1 cellular context compared by ENCODE assay signal in the genomic region with DNA sequence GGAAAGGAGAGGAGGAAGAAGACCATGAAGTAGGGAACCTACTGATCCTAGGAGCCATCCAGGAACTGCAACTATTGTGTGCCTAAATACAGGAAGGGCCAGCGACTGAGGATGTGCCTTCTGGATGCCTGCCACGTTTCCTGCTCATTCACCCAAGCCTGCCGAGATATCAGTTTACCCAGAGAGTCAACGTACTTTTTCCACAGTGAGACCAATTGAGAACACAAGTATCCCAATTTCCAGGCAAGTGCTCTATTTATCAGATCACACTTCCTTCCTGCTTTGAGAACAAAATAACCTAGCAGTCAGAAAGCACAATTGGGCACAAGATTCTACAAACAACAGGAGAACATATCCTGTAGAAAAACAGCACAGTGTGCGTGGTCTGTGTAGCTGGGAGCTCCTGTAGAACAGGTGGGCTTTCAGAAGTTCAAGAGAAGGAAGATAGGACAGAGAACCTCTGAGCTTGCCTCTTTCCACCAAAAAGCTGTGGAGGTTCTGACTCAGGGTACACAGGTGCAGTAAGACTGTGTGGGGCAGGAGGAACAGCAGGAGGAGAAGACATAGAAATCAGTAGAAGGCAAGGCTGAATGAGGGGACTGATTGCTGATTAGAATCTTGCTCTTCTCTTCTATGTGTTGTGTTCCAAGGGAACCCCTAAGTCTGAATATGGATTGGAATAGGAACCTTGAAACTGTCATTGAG.
TF ChIP-seq lines count a peak whose summit lies in the region.

No MANE protein-coding gene starts in this region.

TF ChIP-seq in SK-N-SH, 30 proteins besides CTCF, POLR2A, EP300 and RAD21 (continued from another document):
- TF ChIP-seq, protein P1, sequence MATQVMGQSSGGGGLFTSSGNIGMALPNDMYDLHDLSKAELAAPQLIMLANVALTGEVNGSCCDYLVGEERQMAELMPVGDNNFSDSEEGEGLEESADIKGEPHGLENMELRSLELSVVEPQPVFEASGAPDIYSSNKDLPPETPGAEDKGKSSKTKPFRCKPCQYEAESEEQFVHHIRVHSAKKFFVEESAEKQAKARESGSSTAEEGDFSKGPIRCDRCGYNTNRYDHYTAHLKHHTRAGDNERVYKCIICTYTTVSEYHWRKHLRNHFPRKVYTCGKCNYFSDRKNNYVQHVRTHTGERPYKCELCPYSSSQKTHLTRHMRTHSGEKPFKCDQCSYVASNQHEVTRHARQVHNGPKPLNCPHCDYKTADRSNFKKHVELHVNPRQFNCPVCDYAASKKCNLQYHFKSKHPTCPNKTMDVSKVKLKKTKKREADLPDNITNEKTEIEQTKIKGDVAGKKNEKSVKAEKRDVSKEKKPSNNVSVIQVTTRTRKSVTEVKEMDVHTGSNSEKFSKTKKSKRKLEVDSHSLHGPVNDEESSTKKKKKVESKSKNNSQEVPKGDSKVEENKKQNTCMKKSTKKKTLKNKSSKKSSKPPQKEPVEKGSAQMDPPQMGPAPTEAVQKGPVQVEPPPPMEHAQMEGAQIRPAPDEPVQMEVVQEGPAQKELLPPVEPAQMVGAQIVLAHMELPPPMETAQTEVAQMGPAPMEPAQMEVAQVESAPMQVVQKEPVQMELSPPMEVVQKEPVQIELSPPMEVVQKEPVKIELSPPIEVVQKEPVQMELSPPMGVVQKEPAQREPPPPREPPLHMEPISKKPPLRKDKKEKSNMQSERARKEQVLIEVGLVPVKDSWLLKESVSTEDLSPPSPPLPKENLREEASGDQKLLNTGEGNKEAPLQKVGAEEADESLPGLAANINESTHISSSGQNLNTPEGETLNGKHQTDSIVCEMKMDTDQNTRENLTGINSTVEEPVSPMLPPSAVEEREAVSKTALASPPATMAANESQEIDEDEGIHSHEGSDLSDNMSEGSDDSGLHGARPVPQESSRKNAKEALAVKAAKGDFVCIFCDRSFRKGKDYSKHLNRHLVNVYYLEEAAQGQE (IDR thresholded peaks at IDR 0.05; ENCODE audit: low read depth, low read length), result no peak
- TF ChIP-seq JUND (IDR thresholded peaks at IDR 0.05) (no peak), GABPA (IDR thresholded peaks at IDR 0.05; ENCODE audit: low read depth) (no peak), CHD2 (IDR thresholded peaks at IDR 0.05; ENCODE audit: low read length, partially characterized antibody) (no peak)
